In genomic region chr2:181553244-181553643, GRCh38 we compare ENCODE assay signal across 22 cellular contexts.
DNase-seq lines count a peak whose midpoint lies in the region; ATAC-seq and TF ChIP-seq lines count a peak whose summit lies in the region.
"Had no signal": no experiment of that assay in that cellular context is flagged by ENCODE, and none has a peak within 500 bp of the region (broad histone marks: within the 10 kb centered on the region; RNA-seq: fewer than 3 reads in every experiment).

No MANE protein-coding gene starts in this region.

- ATAC-seq in natural killer cell treated with Interleukin-12 subunit alpha and Interleukin-12 subunit beta and Interleukin-15 and Interleukin-18, amount 100 ng/mL, for 72 hours, result no peak
- ATAC-seq: HepG2, K562 had no signal

- H3K4me3 ChIP-seq in BJ (ENCODE audit: low read depth, low read length) (no peak overlapping the region), WERI-Rb-1 (ENCODE audit: low read depth, low read length) (no peak overlapping the region)
- H3K4me3 ChIP-seq: K562 had no signal

- POLR2A ChIA-PET in BJ (lab: Charles Lee), result no interaction called here

- H3K36me3 ChIP-seq in BJ (ENCODE audit: control insufficient read depth, insufficient read depth, low read length) (no peaks in the 10 kb centered on the region), WERI-Rb-1 (no peaks in the 10 kb centered on the region)

- H3K27me3 ChIP-seq in BJ (ENCODE audit: control insufficient read depth, insufficient read depth, low read length), result no peaks in the 10 kb centered on the region
- H3K27me3 ChIP-seq in WERI-Rb-1 (ENCODE audit: insufficient read depth, low read depth, severe bottlenecking), result no peaks in the 10 kb centered on the region

- TF ChIP-seq CTCF in BJ (IDR thresholded peaks at IDR 0.05; ENCODE audit: insufficient read depth, low read depth, low read length) (no peak), WERI-Rb-1 (IDR thresholded peaks at IDR 0.05; ENCODE audit: low read depth, low read length) (no peak)

- DNase-seq in BJ (ENCODE audit: low read depth) (peak; percentile 17), NCI-H82 (lab: John Stamatoyannopoulos, UW) (peak; percentile 37), WERI-Rb-1 (no peak), kidney tubule cell (ENCODE audit: low spot score) (peak; percentile 2), NCI-H1436 (lab: John Stamatoyannopoulos, UW) (no peak), caudate nucleus (lab: John Stamatoyannopoulos, UW) (no peak), SW 1271 (lab: John Stamatoyannopoulos, UW) (no peak)
- no peak for DNase-seq in natural killer cell treated with Interleukin-12 subunit alpha and Interleukin-12 subunit beta and Interleukin-15 and Interleukin-18, amount 100 ng/mL, for 72 hours (ENCODE audit: low spot score)
- DNase-seq: DMS53, H9, NCI-H1092, NCI-H1436 treated with DMSO at 0.1 percent for 48 hours, NCI-H1930, NCI-H510A treated with DMSO at 0.1 percent for 48 hours, NCI-H774, OCI-M1, SHP77, T-helper 1 cell had no signal

- no peak overlapping the region for H3K27ac Mint-ChIP-seq in natural killer cell treated with Interleukin-12 subunit alpha and Interleukin-12 subunit beta and Interleukin-15 and Interleukin-18, amount 100 ng/mL, for 72 hours
- H3K27ac Mint-ChIP-seq: CD14-positive monocyte, H9 had no signal

- no peaks in the 10 kb centered on the region for H3K36me3 Mint-ChIP-seq in natural killer cell treated with Interleukin-12 subunit alpha and Interleukin-12 subunit beta and Interleukin-15 and Interleukin-18, amount 100 ng/mL, for 72 hours

- no peaks in the 10 kb centered on the region for H3K27me3 Mint-ChIP-seq in natural killer cell treated with Interleukin-12 subunit alpha and Interleukin-12 subunit beta and Interleukin-15 and Interleukin-18, amount 100 ng/mL, for 72 hours

- no peaks in the 10 kb centered on the region for H3K9me3 ChIP-seq in WERI-Rb-1 (ENCODE audit: severe bottlenecking)

- H3K4me1 Mint-ChIP-seq in natural killer cell treated with Interleukin-12 subunit alpha and Interleukin-12 subunit beta and Interleukin-15 and Interleukin-18, amount 100 ng/mL, for 72 hours (ENCODE audit: low read depth in 2 of 2), result no peaks in the 10 kb centered on the region
- H3K4me1 Mint-ChIP-seq: CD14-positive monocyte had no signal

- CTCF ChIA-PET in BJ (lab: Yijun Ruan, JAX), result interaction anchor here (0.6 kb wide), 1 partner anchor 209 kb away, joined by 3 read pairs; no protein-coding TSS in a partner anchor

- no peak overlapping the region for H3K4me3 Mint-ChIP-seq in natural killer cell treated with Interleukin-12 subunit alpha and Interleukin-12 subunit beta and Interleukin-15 and Interleukin-18, amount 100 ng/mL, for 72 hours
- H3K4me3 Mint-ChIP-seq: CD14-positive monocyte, H9 had no signal

- H3K9me3 Mint-ChIP-seq in natural killer cell treated with Interleukin-12 subunit alpha and Interleukin-12 subunit beta and Interleukin-15 and Interleukin-18, amount 100 ng/mL, for 72 hours, result no peaks in the 10 kb centered on the region
- H3K9me3 Mint-ChIP-seq: H9 had no signal

- H3K27ac ChIP-seq in WERI-Rb-1 (peak overlapping the region; percentile 64; the same call in 1 of the 2 replicates), caudate nucleus (ENCODE audit: low read depth, low read length) (no peak overlapping the region)
- H3K27ac ChIP-seq: HL-60 had no signal

Comparison
In these comparisons a context has a peak if more than half of its experiments do, and no peak if none do; other contexts are left out.
1. DNase-seq: peak in BJ (single experiment), NCI-H82 (single experiment) and kidney tubule cell (single experiment); none in WERI-Rb-1 (single experiment), NCI-H1436 (single experiment), caudate nucleus (0 of 61), natural killer cell treated with Interleukin-12 subunit alpha and Interleukin-12 subunit beta and Interleukin-15 and Interleukin-18, amount 100 ng/mL, for 72 hours (single experiment) and SW 1271 (0 of 2).